ENCODE assay signal across 9 cellular contexts in the genomic region with DNA sequence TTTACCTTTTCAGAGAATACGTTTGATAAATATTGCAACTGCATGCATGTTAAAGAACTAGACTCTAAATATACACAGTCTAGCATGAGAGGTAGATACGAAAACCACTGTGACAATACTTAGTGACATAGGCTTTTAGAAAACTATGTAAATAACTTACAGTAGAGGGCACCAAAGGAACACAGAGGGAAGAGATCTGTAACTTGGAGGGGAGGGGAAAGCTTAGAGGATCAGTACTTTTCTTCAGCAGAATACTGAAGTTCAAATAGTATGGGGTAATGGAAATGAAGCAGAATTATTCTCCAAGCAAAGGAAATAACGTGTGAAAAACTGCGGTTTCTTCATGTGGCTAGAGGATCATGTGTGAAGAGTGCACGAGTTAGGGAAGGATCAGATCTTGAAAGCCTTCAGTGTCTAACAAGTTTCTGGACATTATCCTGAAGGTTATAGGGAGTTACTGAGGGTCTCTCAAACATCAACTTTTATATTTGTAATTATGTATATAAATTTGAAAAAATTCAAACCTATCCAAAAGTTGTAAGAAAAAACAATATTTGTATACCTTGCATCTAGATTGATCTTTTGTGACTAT.
DNase-seq lines count a peak whose midpoint lies in the region; TF ChIP-seq lines count a peak whose summit lies in the region.
"Had no signal": no experiment of that assay in that cellular context is flagged by ENCODE, and none has a peak within 500 bp of the region (broad histone marks: within the 10 kb centered on the region; RNA-seq: fewer than 3 reads in every experiment).

No MANE protein-coding gene starts in this region.

- peak; percentile 8 for DNase-seq in NCI-H2107 treated with DMSO at 0.1 percent for 48 hours (lab: John Stamatoyannopoulos, UW; ENCODE audit: unreplicated experiment)
- no peak for DNase-seq in NCI-H2107 (lab: John Stamatoyannopoulos, UW)
- peak; percentile 6 for DNase-seq in NCI-H226
- DNase-seq in breast epithelium (ENCODE audit: low spot score in 2 of 2): no peak
- peak; percentile 63 for DNase-seq in kidney tubule cell (ENCODE audit: low spot score)
- no peak for DNase-seq in activated CD4-positive, alpha-beta memory T cell treated with anti-CD3 and anti-CD28 coated beads for 36 hours
- no peak for DNase-seq in HPDE6-E6E7 (ENCODE audit: extremely low spot score)

- peak; percentile 46; the same call in 1 of the 2 replicates for TF ChIP-seq CTCF in HEK293 (tag by site-specific recombination; IDR thresholded peaks at IDR 0.05)
- TF ChIP-seq CTCF in breast epithelium (IDR thresholded peaks at IDR 0.05): peak; percentile 13 to 44 (median 41)

- no peaks in the 10 kb centered on the region for H3K36me3 ChIP-seq in HEK293 (ENCODE audit: control insufficient read depth in 2 of 2, insufficient read depth in 1 of 2, low read length in 2 of 2)
- no peaks in the 10 kb centered on the region for H3K36me3 ChIP-seq in breast epithelium

- no peak overlapping the region for H3K4me3 Mint-ChIP-seq in activated CD4-positive, alpha-beta memory T cell treated with anti-CD3 and anti-CD28 coated beads for 36 hours
- H3K4me3 Mint-ChIP-seq: activated naive CD4-positive, alpha-beta T cell treated with anti-CD3 and anti-CD28 coated beads, Interleukin-2, amount 50 U/mL, for 24 hours had no signal

- no peaks in the 10 kb centered on the region for H3K36me3 Mint-ChIP-seq in activated CD4-positive, alpha-beta memory T cell treated with anti-CD3 and anti-CD28 coated beads for 36 hours
- H3K36me3 Mint-ChIP-seq: activated naive CD4-positive, alpha-beta T cell treated with anti-CD3 and anti-CD28 coated beads, Interleukin-2, amount 50 U/mL, for 24 hours had no signal

- intact Hi-C loops in breast epithelium (cut with DNase I; ENCODE audit: low total_unique reads): loop anchor here (10.0 kb wide), 1 partner anchor 459 kb away; no protein-coding TSS in a partner anchor
- intact Hi-C loops in activated CD4-positive, alpha-beta memory T cell treated with anti-CD3 and anti-CD28 coated beads for 36 hours (cut with micrococcal nuclease): no loop called here

- H3K4me1 ChIP-seq in HEK293 (ENCODE audit: control insufficient read depth, insufficient read depth, low read length) (no peaks in the 10 kb centered on the region), breast epithelium (no peaks in the 10 kb centered on the region)

- CTCF ChIA-PET in HEK293 (lab: Yijun Ruan, JAX): interaction anchor here (0.5 to 1.1 kb wide), 4 partner anchors 21 to 271 kb away, joined by 3 read pairs; no protein-coding TSS in a partner anchor
- CTCF ChIA-PET in activated CD4-positive, alpha-beta memory T cell treated with anti-CD3 and anti-CD28 coated beads for 36 hours (lab: Charles Lee): interaction anchor here (0.6 kb wide), 1 partner anchor 10 kb away, joined by 3 read pairs; no protein-coding TSS in a partner anchor

- TF ChIP-seq POLR2A in breast epithelium (IDR thresholded peaks at IDR 0.05): no peak

- POLR2A ChIA-PET in HEK293 (lab: Yijun Ruan, JAX): no interaction called here
- POLR2A ChIA-PET in activated CD4-positive, alpha-beta memory T cell treated with anti-CD3 and anti-CD28 coated beads for 36 hours (lab: Charles Lee): interaction anchor here (1.0 kb wide), 1 partner anchor 31 kb away, joined by 3 read pairs; no protein-coding TSS in a partner anchor

- no peaks in the 10 kb centered on the region for H3K9me3 Mint-ChIP-seq in activated CD4-positive, alpha-beta memory T cell treated with anti-CD3 and anti-CD28 coated beads for 36 hours
- H3K9me3 Mint-ChIP-seq: activated naive CD4-positive, alpha-beta T cell treated with anti-CD3 and anti-CD28 coated beads, Interleukin-2, amount 50 U/mL, for 24 hours had no signal

- H3K4me3 ChIP-seq in HEK293 (ENCODE audit: low read depth, low read length): no peak overlapping the region
- no peak overlapping the region for H3K4me3 ChIP-seq in breast epithelium

- no peaks in the 10 kb centered on the region for H3K27me3 ChIP-seq in breast epithelium

- H3K9me3 ChIP-seq in HEK293 (ENCODE audit: control insufficient read depth, insufficient read depth, low read depth, low read length) (no peaks in the 10 kb centered on the region), breast epithelium (no peaks in the 10 kb centered on the region)

- no peaks in the 10 kb centered on the region for H3K4me1 Mint-ChIP-seq in activated CD4-positive, alpha-beta memory T cell treated with anti-CD3 and anti-CD28 coated beads for 36 hours (ENCODE audit: low read depth)
- H3K4me1 Mint-ChIP-seq: activated naive CD4-positive, alpha-beta T cell treated with anti-CD3 and anti-CD28 coated beads, Interleukin-2, amount 50 U/mL, for 24 hours had no signal

- H3K27ac ChIP-seq in HEK293 (ENCODE audit: extremely low read depth, low read depth, low read length): no peak overlapping the region
- H3K27ac ChIP-seq in breast epithelium: no peak overlapping the region

- peaks cover 2% of the 10 kb centered on the region for H3K27me3 Mint-ChIP-seq in activated CD4-positive, alpha-beta memory T cell treated with anti-CD3 and anti-CD28 coated beads for 36 hours

- no peak overlapping the region for H3K27ac Mint-ChIP-seq in activated CD4-positive, alpha-beta memory T cell treated with anti-CD3 and anti-CD28 coated beads for 36 hours
- H3K27ac Mint-ChIP-seq: activated naive CD4-positive, alpha-beta T cell treated with anti-CD3 and anti-CD28 coated beads, Interleukin-2, amount 50 U/mL, for 24 hours had no signal

TF ChIP-seq in HEK293, 187 proteins besides CTCF, POLR2A, EP300 and RAD21:
- peak; percentile 80 for TF ChIP-seq ZNF654 (tag by site-specific recombination; IDR thresholded peaks at IDR 0.05; ENCODE audit: low read depth)
- TF ChIP-seq, protein P1, sequence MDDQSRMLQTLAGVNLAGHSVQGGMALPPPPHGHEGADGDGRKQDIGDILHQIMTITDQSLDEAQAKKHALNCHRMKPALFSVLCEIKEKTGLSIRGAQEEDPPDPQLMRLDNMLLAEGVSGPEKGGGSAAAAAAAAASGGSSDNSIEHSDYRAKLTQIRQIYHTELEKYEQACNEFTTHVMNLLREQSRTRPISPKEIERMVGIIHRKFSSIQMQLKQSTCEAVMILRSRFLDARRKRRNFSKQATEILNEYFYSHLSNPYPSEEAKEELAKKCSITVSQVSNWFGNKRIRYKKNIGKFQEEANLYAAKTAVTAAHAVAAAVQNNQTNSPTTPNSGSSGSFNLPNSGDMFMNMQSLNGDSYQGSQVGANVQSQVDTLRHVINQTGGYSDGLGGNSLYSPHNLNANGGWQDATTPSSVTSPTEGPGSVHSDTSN (CRISPR knock-in tag; IDR thresholded peaks at IDR 0.05): no peak

Comparison
In these comparisons a context has a peak if more than half of its experiments do, and no peak if none do; other contexts are left out.
1. DNase-seq: peak in NCI-H2107 treated with DMSO at 0.1 percent for 48 hours (single experiment), NCI-H226 (single experiment) and kidney tubule cell (single experiment); none in NCI-H2107 (single experiment), breast epithelium (0 of 2), activated CD4-positive, alpha-beta memory T cell treated with anti-CD3 and anti-CD28 coated beads for 36 hours (single experiment) and HPDE6-E6E7 (single experiment).